In genomic region chr9:97052735-97053134, GRCh38 we compare ENCODE assay signal across 17 cellular contexts. TPM values are rescaled to one million over a fixed set of nuclear protein-coding genes. Genes with fewer than 3 reads are reported as not detected.
A peak's percentile ranks its signal among the peaks of the same experiment; 100 is the strongest.
DNase-seq lines count a peak whose midpoint lies in the region; ATAC-seq and TF ChIP-seq lines count a peak whose summit lies in the region.
"Had no signal": no experiment of that assay in that cellular context is flagged by ENCODE, and none has a peak within 500 bp of the region (broad histone marks: within the 10 kb centered on the region; RNA-seq: fewer than 3 reads in every experiment).

No MANE protein-coding gene starts in this region.

- intact Hi-C loops in A673 (cut with micrococcal nuclease; ENCODE audit: unreplicated experiment), result no loop called here
- intact Hi-C loops in lower lobe of right lung (cut with DNase I), result no loop called here

- H3K27ac Mint-ChIP-seq in endodermal cell, result peak overlapping the region; percentile 89
- H3K27ac Mint-ChIP-seq: CD4-positive, CD25-positive, alpha-beta regulatory T cell had no signal

- no peak overlapping the region for H3K4me3 ChIP-seq in HUES6 (ENCODE audit: low read depth, low read length)
- peak overlapping the region; percentile 58 for H3K4me3 ChIP-seq in endodermal cell (ENCODE audit: low read length)
- no peak overlapping the region for H3K4me3 ChIP-seq in A673 (ENCODE audit: low read depth, low read length, poor library complexity, severe bottlenecking)
- H3K4me3 ChIP-seq in lower lobe of right lung, result no peak overlapping the region
- H3K4me3 ChIP-seq: SJSA1 had no signal

- H3K9ac ChIP-seq in HUES6 (ENCODE audit: low read length) (no peak overlapping the region), endodermal cell (ENCODE audit: extremely low read depth, low read length, poor library complexity, severe bottlenecking) (peak overlapping the region; percentile 11)

- H3K27ac ChIP-seq in HUES6 (ENCODE audit: low read depth, low read length) (peak overlapping the region; percentile 50; the same call in 1 of the 2 replicates), endodermal cell (ENCODE audit: low read depth, low read length) (peak overlapping the region; percentile 21), A673 (ENCODE audit: low read depth, low read length, poor library complexity, severe bottlenecking) (no peak overlapping the region), lower lobe of right lung (no peak overlapping the region)
- H3K27ac ChIP-seq: SJSA1 had no signal

- DNase-seq in endodermal cell, result no peak
- peak; percentile 14 for DNase-seq in mesenteric fat pad (ENCODE audit: low spot score)
- no peak for DNase-seq in A673 (ENCODE audit: low spot score)
- DNase-seq in Kasumi-1 (lab: John Stamatoyannopoulos, UW), result no peak
- DNase-seq in lower lobe of right lung, result no peak
- DNase-seq: CD4-positive, CD25-positive, alpha-beta regulatory T cell; EL; HCEC 1CT; Karpas-422; NCI-H1694; NCI-H2081; NCI-H446; NCI-H526 had no signal

- ATAC-seq in HG03139 (IDR thresholded peaks at IDR 0.05; ENCODE audit: unreplicated experiment) (no peak), lower lobe of right lung (no peak)
- ATAC-seq: Right ventricle myocardium inferior had no signal

- POLR2A ChIA-PET in A673 (lab: Charles Lee; ENCODE audit: low non-redundant PET), result no interaction called here

- peak overlapping the region; percentile 17 for H3K4me3 Mint-ChIP-seq in endodermal cell
- H3K4me3 Mint-ChIP-seq: CD4-positive, CD25-positive, alpha-beta regulatory T cell had no signal

- H3K4me1 Mint-ChIP-seq in endodermal cell, result peaks cover 26% of the 10 kb centered on the region
- H3K4me1 Mint-ChIP-seq: CD4-positive, CD25-positive, alpha-beta regulatory T cell had no signal

- no TSS peak for BruUV-seq in A673 (replicated peaks; lab: Mats Ljungman, UMichigan)

- H3K9me3 Mint-ChIP-seq in endodermal cell, result peaks cover 25% of the 10 kb centered on the region
- H3K9me3 Mint-ChIP-seq: CD4-positive, CD25-positive, alpha-beta regulatory T cell had no signal

- CTCF ChIA-PET in A673 (lab: Charles Lee), result no interaction called here

- H3K4me1 ChIP-seq in HUES6 (ENCODE audit: control insufficient read depth, insufficient read depth, low read length) (peaks cover 29% of the 10 kb centered on the region), endodermal cell (ENCODE audit: control insufficient read depth, insufficient read depth, low read length) (peaks cover 17% of the 10 kb centered on the region), A673 (ENCODE audit: insufficient read depth, low read length, poor library complexity, severe bottlenecking) (peaks cover 26% of the 10 kb centered on the region), lower lobe of right lung (no peaks in the 10 kb centered on the region)
- H3K4me1 ChIP-seq: SJSA1 had no signal

- peaks cover 6% of the 10 kb centered on the region; the same call in 1 of the 2 replicates for H3K9me3 ChIP-seq in HUES6 (ENCODE audit: control insufficient read depth, insufficient read depth, low read depth, low read length)
- H3K9me3 ChIP-seq in endodermal cell (ENCODE audit: control insufficient read depth, low read length), result peaks cover 19% of the 10 kb centered on the region
- no peaks in the 10 kb centered on the region for H3K9me3 ChIP-seq in A673 (ENCODE audit: low read depth, low read length, poor library complexity, severe bottlenecking)
- H3K9me3 ChIP-seq in lower lobe of right lung, result no peaks in the 10 kb centered on the region
- H3K9me3 ChIP-seq: SJSA1 had no signal

- TF ChIP-seq CTCF in endodermal cell (conservative IDR thresholded peaks at IDR 0.05) (no peak), A673 (conservative IDR thresholded peaks at IDR 0.05; ENCODE audit: low read depth, low read length) (no peak), lower lobe of right lung (IDR thresholded peaks at IDR 0.05) (no peak)

- peaks cover 1% of the 10 kb centered on the region for H3K27me3 Mint-ChIP-seq in endodermal cell (ENCODE audit: insufficient read depth)

- H3K36me3 Mint-ChIP-seq in endodermal cell (ENCODE audit: low read depth), result no peaks in the 10 kb centered on the region
- H3K36me3 Mint-ChIP-seq: CD4-positive, CD25-positive, alpha-beta regulatory T cell had no signal

- 79 to 100% methylated on average over 1 to 2 of the region's 2 CpGs for WGBS in endodermal cell (ENCODE audit: insufficient coverage in 1 of 2, insufficient read length in 1 of 2), 2 experiments

- H3K36me3 ChIP-seq in HUES6 (ENCODE audit: control insufficient read depth, insufficient read depth, low read length) (no peaks in the 10 kb centered on the region), endodermal cell (ENCODE audit: control insufficient read depth, insufficient read depth, low read length) (no peaks in the 10 kb centered on the region), A673 (ENCODE audit: insufficient read depth, low read length, poor library complexity, severe bottlenecking) (no peaks in the 10 kb centered on the region), lower lobe of right lung (no peaks in the 10 kb centered on the region)
- H3K36me3 ChIP-seq: SJSA1 had no signal

- H3K27me3 ChIP-seq in HUES6 (ENCODE audit: control insufficient read depth, insufficient read depth, low read length) (no peaks in the 10 kb centered on the region), endodermal cell (ENCODE audit: control insufficient read depth, insufficient read depth, low read length, poor library complexity, severe bottlenecking) (no peaks in the 10 kb centered on the region), A673 (replicated peaks; ENCODE audit: insufficient read depth, low read depth, low read length, poor library complexity) (no peaks in the 10 kb centered on the region), lower lobe of right lung (ENCODE audit: low read depth) (peaks cover 3% of the 10 kb centered on the region)

RNA-seq across cellular contexts. Expression of gene CTSV, which starts 13.8 kb away (rescaled TPM):
- total RNA-seq in endodermal cell (100 to 1,000 TPM; 294 to 319 TPM), mesenteric fat pad (0.22 TPM), A673 (2021) (10.2 and 14.2 TPM in 2 replicates), lower lobe of right lung (0.32 TPM)
- polyA plus RNA-seq in endodermal cell (2013, experiment 1 of 2), result 93.9 TPM
- 94.1 TPM for polyA plus RNA-seq in endodermal cell (2013, experiment 2 of 2)
- total RNA-seq: Right ventricle myocardium inferior had no signal

Comparison
In these comparisons a context has a peak if more than half of its experiments do, and no peak if none do; other contexts are left out.
1. H3K27ac ChIP-seq: peak in HUES6 (single experiment) and endodermal cell (single experiment); none in A673 (single experiment) and lower lobe of right lung (single experiment).
2. RNA of gene CTSV, which starts 13.8 kb away (total RNA-seq): 294 to 319 TPM in endodermal cell; 10.2 to 14.2 TPM in A673, 0.32 TPM in lower lobe of right lung (single experiment) and 0.22 TPM in mesenteric fat pad (single experiment); every median in the first group is over 10 times any median in the second.